Comparison of ENCODE assay signal across 10 cellular contexts in genomic region chr20:57348922-57349642, GRCh38. TPM values are rescaled to one million over a fixed set of nuclear protein-coding genes. Genes with fewer than 3 reads are reported as not detected.
"Had no signal": no experiment of that assay in that cellular context is flagged by ENCODE, and none has a peak within 500 bp of the region (broad histone marks: within the 10 kb centered on the region; RNA-seq: fewer than 3 reads in every experiment).

No MANE protein-coding gene starts in this region.

RNA-seq across cellular contexts. Expression of gene SPO11, which starts 19.5 kb away (rescaled TPM):
- total RNA-seq: activated naive CD4-positive, alpha-beta T cell treated with anti-CD3 and anti-CD28 coated beads for 36 hours; gastrocnemius medialis; heart right ventricle; left lung; mucosa of descending colon; right atrium auricular region; subcutaneous adipose tissue; T-helper 2 cell treated with Interferon-gamma antibody and Interleukin-4, amounts not matched to agents 100 ng/mL and 5 ng/mL, for 36 hours; transverse colon had no signal
- polyA plus RNA-seq: heart right ventricle, keratinocyte had no signal
